ENCODE assay signal across 2 cellular contexts in genomic region chr6:133951881-133952814, GRCh38.
TF ChIP-seq lines count a peak whose summit lies in the region.

No MANE protein-coding gene starts in this region.

TF ChIP-seq in HEK293, 187 proteins besides CTCF, POLR2A, EP300 and RAD21 (continued from another document and continues in another):
- TF ChIP-seq ZBTB44 (tag by site-specific recombination; IDR thresholded peaks at IDR 0.05): no peak
- TF ChIP-seq ZBTB17 (tag by site-specific recombination; IDR thresholded peaks at IDR 0.05): peak; percentile 83
- no peak for TF ChIP-seq ZNF548 (tag by site-specific recombination; IDR thresholded peaks at IDR 0.05)
- TF ChIP-seq KLF7 (tag by site-specific recombination; IDR thresholded peaks at IDR 0.05; ENCODE audit: borderline replicate concordance): 0 out of 2 replicates have a peak, but pooled peaks have one; percentile 31
- TF ChIP-seq ZBTB21 (tag by site-specific recombination; IDR thresholded peaks at IDR 0.05): no peak
- no peak for TF ChIP-seq ZNF37A (tag by site-specific recombination; IDR thresholded peaks at IDR 0.05)
- no peak for TF ChIP-seq ZNF341 (tag by site-specific recombination; IDR thresholded peaks at IDR 0.05; ENCODE audit: low read depth)
- TF ChIP-seq ZNF549 (tag by site-specific recombination; IDR thresholded peaks at IDR 0.05): no peak
- TF ChIP-seq ZNF24 (tag by site-specific recombination; IDR thresholded peaks at IDR 0.05): peak; percentile 13; the same call in 1 of the 2 replicates
- TF ChIP-seq ZSCAN18 (tag by site-specific recombination; IDR thresholded peaks at IDR 0.05): no peak
- no peak for TF ChIP-seq ZNF664 (tag by site-specific recombination; IDR thresholded peaks at IDR 0.05)
- TF ChIP-seq AEBP2 (tag by site-specific recombination; IDR thresholded peaks at IDR 0.05; ENCODE audit: borderline replicate concordance): no peak
- peak; percentile 95 for TF ChIP-seq ZNF366 (tag by site-specific recombination; conservative IDR thresholded peaks at IDR 0.05)
- peak; percentile 90 for TF ChIP-seq ZNF10 (tag by site-specific recombination; IDR thresholded peaks at IDR 0.05)
- TF ChIP-seq RBAK (tag by site-specific recombination; IDR thresholded peaks at IDR 0.05): no peak
- peak; percentile 28; the same call in 1 of the 2 replicates for TF ChIP-seq ZSCAN30 (tag by site-specific recombination; IDR thresholded peaks at IDR 0.05)
- TF ChIP-seq ZBTB20 (tag by site-specific recombination; IDR thresholded peaks at IDR 0.05): peak; percentile 88
- peak; percentile 71; the same call in 1 of the 2 replicates for TF ChIP-seq ZBTB48 (tag by site-specific recombination; IDR thresholded peaks at IDR 0.05)
- TF ChIP-seq ZNF350 (tag by site-specific recombination; IDR thresholded peaks at IDR 0.05): no peak
- TF ChIP-seq ZNF175 (tag by site-specific recombination; IDR thresholded peaks at IDR 0.05): no peak
- TF ChIP-seq ZNF146 (tag by site-specific recombination; IDR thresholded peaks at IDR 0.05): 0 out of 2 replicates have a peak, but pooled peaks have one; percentile 16
- no peak for TF ChIP-seq ZSCAN16 (tag by site-specific recombination; IDR thresholded peaks at IDR 0.05)
- TF ChIP-seq GLIS2 (tag by site-specific recombination; IDR thresholded peaks at IDR 0.05): peak; percentile 89
- TF ChIP-seq ZNF791 (tag by site-specific recombination; IDR thresholded peaks at IDR 0.05): no peak
- TF ChIP-seq ATF2 (tag by site-specific recombination; IDR thresholded peaks at IDR 0.05; ENCODE audit: low read depth): no peak
- no peak for TF ChIP-seq ZNF596 (tag by site-specific recombination; IDR thresholded peaks at IDR 0.05)
- no peak for TF ChIP-seq ZNF571 (tag by site-specific recombination; IDR thresholded peaks at IDR 0.05)
- TF ChIP-seq ZNF585B (tag by site-specific recombination; IDR thresholded peaks at IDR 0.05): peak; percentile 30; the same call in 1 of the 2 replicates
- peak; percentile 51; the same call in 1 of the 2 replicates for TF ChIP-seq ZNF501 (tag by site-specific recombination; IDR thresholded peaks at IDR 0.05)
- TF ChIP-seq ZBTB26 (tag by site-specific recombination; optimal IDR thresholded peaks at IDR 0.05): peak; percentile 42

TF ChIP-seq in GM12878, 131 proteins besides CTCF, POLR2A, EP300 and RAD21 (continued from another document and continues in another):
- TF ChIP-seq, protein P1, sequence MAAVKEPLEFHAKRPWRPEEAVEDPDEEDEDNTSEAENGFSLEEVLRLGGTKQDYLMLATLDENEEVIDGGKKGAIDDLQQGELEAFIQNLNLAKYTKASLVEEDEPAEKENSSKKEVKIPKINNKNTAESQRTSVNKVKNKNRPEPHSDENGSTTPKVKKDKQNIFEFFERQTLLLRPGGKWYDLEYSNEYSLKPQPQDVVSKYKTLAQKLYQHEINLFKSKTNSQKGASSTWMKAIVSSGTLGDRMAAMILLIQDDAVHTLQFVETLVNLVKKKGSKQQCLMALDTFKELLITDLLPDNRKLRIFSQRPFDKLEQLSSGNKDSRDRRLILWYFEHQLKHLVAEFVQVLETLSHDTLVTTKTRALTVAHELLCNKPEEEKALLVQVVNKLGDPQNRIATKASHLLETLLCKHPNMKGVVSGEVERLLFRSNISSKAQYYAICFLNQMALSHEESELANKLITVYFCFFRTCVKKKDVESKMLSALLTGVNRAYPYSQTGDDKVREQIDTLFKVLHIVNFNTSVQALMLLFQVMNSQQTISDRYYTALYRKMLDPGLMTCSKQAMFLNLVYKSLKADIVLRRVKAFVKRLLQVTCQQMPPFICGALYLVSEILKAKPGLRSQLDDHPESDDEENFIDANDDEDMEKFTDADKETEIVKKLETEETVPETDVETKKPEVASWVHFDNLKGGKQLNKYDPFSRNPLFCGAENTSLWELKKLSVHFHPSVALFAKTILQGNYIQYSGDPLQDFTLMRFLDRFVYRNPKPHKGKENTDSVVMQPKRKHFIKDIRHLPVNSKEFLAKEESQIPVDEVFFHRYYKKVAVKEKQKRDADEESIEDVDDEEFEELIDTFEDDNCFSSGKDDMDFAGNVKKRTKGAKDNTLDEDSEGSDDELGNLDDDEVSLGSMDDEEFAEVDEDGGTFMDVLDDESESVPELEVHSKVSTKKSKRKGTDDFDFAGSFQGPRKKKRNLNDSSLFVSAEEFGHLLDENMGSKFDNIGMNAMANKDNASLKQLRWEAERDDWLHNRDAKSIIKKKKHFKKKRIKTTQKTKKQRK (IDR thresholded peaks at IDR 0.05; ENCODE audit: low read depth, low read length): no peak
- 0 out of 2 replicates have a peak, but pooled peaks have one; percentile 40 for TF ChIP-seq PML (IDR thresholded peaks at IDR 0.05; ENCODE audit: low read length)
- TF ChIP-seq ZNF687 (IDR thresholded peaks at IDR 0.05): 0 out of 2 replicates have a peak, but pooled peaks have one; percentile 33
- TF ChIP-seq EGR1 (IDR thresholded peaks at IDR 0.05; ENCODE audit: borderline replicate concordance in 1 of 2, low read depth in 2 of 2, low read length in 2 of 2): no peak
- no peak for TF ChIP-seq ZNF622 (IDR thresholded peaks at IDR 0.05)
- TF ChIP-seq, protein P2, sequence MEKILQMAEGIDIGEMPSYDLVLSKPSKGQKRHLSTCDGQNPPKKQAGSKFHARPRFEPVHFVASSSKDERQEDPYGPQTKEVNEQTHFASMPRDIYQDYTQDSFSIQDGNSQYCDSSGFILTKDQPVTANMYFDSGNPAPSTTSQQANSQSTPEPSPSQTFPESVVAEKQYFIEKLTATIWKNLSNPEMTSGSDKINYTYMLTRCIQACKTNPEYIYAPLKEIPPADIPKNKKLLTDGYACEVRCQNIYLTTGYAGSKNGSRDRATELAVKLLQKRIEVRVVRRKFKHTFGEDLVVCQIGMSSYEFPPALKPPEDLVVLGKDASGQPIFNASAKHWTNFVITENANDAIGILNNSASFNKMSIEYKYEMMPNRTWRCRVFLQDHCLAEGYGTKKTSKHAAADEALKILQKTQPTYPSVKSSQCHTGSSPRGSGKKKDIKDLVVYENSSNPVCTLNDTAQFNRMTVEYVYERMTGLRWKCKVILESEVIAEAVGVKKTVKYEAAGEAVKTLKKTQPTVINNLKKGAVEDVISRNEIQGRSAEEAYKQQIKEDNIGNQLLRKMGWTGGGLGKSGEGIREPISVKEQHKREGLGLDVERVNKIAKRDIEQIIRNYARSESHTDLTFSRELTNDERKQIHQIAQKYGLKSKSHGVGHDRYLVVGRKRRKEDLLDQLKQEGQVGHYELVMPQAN (conservative IDR thresholded peaks at IDR 0.05): peak; percentile 55
- TF ChIP-seq NR2C1 (IDR thresholded peaks at IDR 0.05): no peak
- peak; percentile 80 for TF ChIP-seq MEF2B (IDR thresholded peaks at IDR 0.05; ENCODE audit: partially characterized antibody, poor library complexity, severe bottlenecking)
- TF ChIP-seq ZNF207 (IDR thresholded peaks at IDR 0.05; ENCODE audit: borderline replicate concordance): peak; percentile 55; the same call in 1 of the 2 replicates
- no peak for TF ChIP-seq RCOR1 (conservative IDR thresholded peaks at IDR 0.05; ENCODE audit: low read depth, low read length)
- peak; percentile 86 for TF ChIP-seq IKZF1 (conservative IDR thresholded peaks at IDR 0.05)
- TF ChIP-seq TAF1 (IDR thresholded peaks at IDR 0.05; ENCODE audit: borderline replicate concordance, low read depth, low read length): peak; percentile 65; the same call in 1 of the 2 replicates
- TF ChIP-seq, protein P3, sequence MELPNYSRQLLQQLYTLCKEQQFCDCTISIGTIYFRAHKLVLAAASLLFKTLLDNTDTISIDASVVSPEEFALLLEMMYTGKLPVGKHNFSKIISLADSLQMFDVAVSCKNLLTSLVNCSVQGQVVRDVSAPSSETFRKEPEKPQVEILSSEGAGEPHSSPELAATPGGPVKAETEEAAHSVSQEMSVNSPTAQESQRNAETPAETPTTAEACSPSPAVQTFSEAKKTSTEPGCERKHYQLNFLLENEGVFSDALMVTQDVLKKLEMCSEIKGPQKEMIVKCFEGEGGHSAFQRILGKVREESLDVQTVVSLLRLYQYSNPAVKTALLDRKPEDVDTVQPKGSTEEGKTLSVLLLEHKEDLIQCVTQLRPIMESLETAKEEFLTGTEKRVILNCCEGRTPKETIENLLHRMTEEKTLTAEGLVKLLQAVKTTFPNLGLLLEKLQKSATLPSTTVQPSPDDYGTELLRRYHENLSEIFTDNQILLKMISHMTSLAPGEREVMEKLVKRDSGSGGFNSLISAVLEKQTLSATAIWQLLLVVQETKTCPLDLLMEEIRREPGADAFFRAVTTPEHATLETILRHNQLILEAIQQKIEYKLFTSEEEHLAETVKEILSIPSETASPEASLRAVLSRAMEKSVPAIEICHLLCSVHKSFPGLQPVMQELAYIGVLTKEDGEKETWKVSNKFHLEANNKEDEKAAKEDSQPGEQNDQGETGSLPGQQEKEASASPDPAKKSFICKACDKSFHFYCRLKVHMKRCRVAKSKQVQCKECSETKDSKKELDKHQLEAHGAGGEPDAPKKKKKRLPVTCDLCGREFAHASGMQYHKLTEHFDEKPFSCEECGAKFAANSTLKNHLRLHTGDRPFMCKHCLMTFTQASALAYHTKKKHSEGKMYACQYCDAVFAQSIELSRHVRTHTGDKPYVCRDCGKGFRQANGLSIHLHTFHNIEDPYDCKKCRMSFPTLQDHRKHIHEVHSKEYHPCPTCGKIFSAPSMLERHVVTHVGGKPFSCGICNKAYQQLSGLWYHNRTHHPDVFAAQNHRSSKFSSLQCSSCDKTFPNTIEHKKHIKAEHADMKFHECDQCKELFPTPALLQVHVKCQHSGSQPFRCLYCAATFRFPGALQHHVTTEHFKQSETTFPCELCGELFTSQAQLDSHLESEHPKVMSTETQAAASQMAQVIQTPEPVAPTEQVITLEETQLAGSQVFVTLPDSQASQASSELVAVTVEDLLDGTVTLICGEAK (IDR thresholded peaks at IDR 0.05; ENCODE audit: borderline replicate concordance): no peak
- TF ChIP-seq CBX3 (IDR thresholded peaks at IDR 0.05; ENCODE audit: borderline replicate concordance, low read depth): no peak
- peak; percentile 86 for TF ChIP-seq YY1 (IDR thresholded peaks at IDR 0.05; ENCODE audit: low read depth, low read length)
- TF ChIP-seq PAX5 (IDR thresholded peaks at IDR 0.05; ENCODE audit: borderline replicate concordance, low read depth, low read length): no peak
- no peak for TF ChIP-seq MYB (IDR thresholded peaks at IDR 0.05; ENCODE audit: borderline replicate concordance, low read depth, low read length)
- peak; percentile 66 for TF ChIP-seq RUNX3 (IDR thresholded peaks at IDR 0.05; ENCODE audit: low read length)
- no peak for TF ChIP-seq CUX1 (IDR thresholded peaks at IDR 0.05; ENCODE audit: insufficient replicate concordance, low read depth, low read length)
- no peak for TF ChIP-seq MYC (IDR thresholded peaks at IDR 0.05; ENCODE audit: insufficient read depth, insufficient read length, insufficient replicate concordance, low read length, severe bottlenecking)
- TF ChIP-seq ETV6 (conservative IDR thresholded peaks at IDR 0.05 in 1 of 2, IDR thresholded peaks at IDR 0.05 in 1 of 2; ENCODE audit: borderline replicate concordance in 1 of 2, low read depth in 1 of 2): no peak
- TF ChIP-seq RBBP5 (conservative IDR thresholded peaks at IDR 0.05): no peak
- no peak; the same call in 1 of the 2 replicates for TF ChIP-seq RFX5 (IDR thresholded peaks at IDR 0.05; ENCODE audit: low read depth, low read length)
- no peak for TF ChIP-seq GABPA (IDR thresholded peaks at IDR 0.05; ENCODE audit: low read depth)
- TF ChIP-seq EED (IDR thresholded peaks at IDR 0.05; ENCODE audit: low read depth): peak; percentile 74
